ENCODE assay signal across 17 cellular contexts in genomic region chr1:1042831-1043230, GRCh38. TPM values are rescaled to one million over a fixed set of nuclear protein-coding genes. Genes with fewer than 3 reads are reported as not detected.
A peak's percentile ranks its signal among the peaks of the same experiment; 100 is the strongest.
DNase-seq lines count a peak whose midpoint lies in the region; ATAC-seq and TF ChIP-seq lines count a peak whose summit lies in the region.
"Had no signal": no experiment of that assay in that cellular context is flagged by ENCODE, and none has a peak within 500 bp of the region (broad histone marks: within the 10 kb centered on the region; RNA-seq: fewer than 3 reads in every experiment).

No MANE protein-coding gene starts in this region.

- H3K27ac Mint-ChIP-seq in CD4-positive, alpha-beta T cell: no peak overlapping the region
- no peak overlapping the region for H3K27ac Mint-ChIP-seq in effector memory CD8-positive, alpha-beta T cell

- H3K27ac ChIP-seq in CD4-positive, alpha-beta T cell (ENCODE audit: low read depth, low read length): no peak overlapping the region
- H3K27ac ChIP-seq in RWPE1 (peak overlapping the region; percentile 23), neuronal stem cell (replicated peaks; ENCODE audit: low read length) (no peak overlapping the region)
- H3K27ac ChIP-seq: SJSA1 had no signal

- H3K36me3 ChIP-seq in neuronal stem cell (replicated peaks in 1 of 2; ENCODE audit: control insufficient read depth in 2 of 2, insufficient read depth in 2 of 2, low read length in 2 of 2): peaks cover 49 to 67% of the 10 kb centered on the region in 2 donors

- H3K18ac ChIP-seq in neuronal stem cell (ENCODE audit: low read length): no peak overlapping the region

- peak overlapping the region; percentile 72 for H3K9ac ChIP-seq in neuronal stem cell (ENCODE audit: low read depth, low read length, poor library complexity)

- no peak overlapping the region for H2BK120ac ChIP-seq in neuronal stem cell (ENCODE audit: low read depth, low read length)

- no peak overlapping the region for H3K4me2 ChIP-seq in neuronal stem cell (ENCODE audit: insufficient read depth, low read length, poor library complexity, severe bottlenecking)

- peak overlapping the region; percentile 23 for H3K4ac ChIP-seq in neuronal stem cell (ENCODE audit: low read length)

- no peaks in the 10 kb centered on the region for H3K36me3 Mint-ChIP-seq in CD4-positive, alpha-beta T cell (ENCODE audit: low read depth)
- H3K36me3 Mint-ChIP-seq in effector memory CD8-positive, alpha-beta T cell (ENCODE audit: insufficient read depth): peaks cover 11% of the 10 kb centered on the region

- H2AFZ ChIP-seq in neuronal stem cell (ENCODE audit: low read length): no peak overlapping the region

- H2BK5ac ChIP-seq in neuronal stem cell (ENCODE audit: low read length): peak overlapping the region; percentile 75

- peaks cover 2 to 19% of the 10 kb centered on the region in 2 donors for H3K4me1 ChIP-seq in neuronal stem cell (ENCODE audit: control insufficient read depth in 2 of 2, insufficient read depth in 1 of 2, low read depth in 1 of 2, low read length in 2 of 2)

- POLR2A ChIA-PET in CD4-positive, alpha-beta T cell (lab: Charles Lee): no interaction called here
- POLR2A ChIA-PET in RWPE1 (lab: Yijun Ruan, JAX; ENCODE audit: low non-redundant PET): no interaction called here

- H2BK15ac ChIP-seq in neuronal stem cell (ENCODE audit: low read length): no peak overlapping the region

- H3K27me3 Mint-ChIP-seq in CD4-positive, alpha-beta T cell: peaks cover 16% of the 10 kb centered on the region
- H3K27me3 Mint-ChIP-seq in effector memory CD8-positive, alpha-beta T cell: peaks cover 7 to 21% of the 10 kb centered on the region in 2 donors

- no peak overlapping the region for H2BK12ac ChIP-seq in neuronal stem cell (ENCODE audit: low read length)

- intact Hi-C loops in CD4-positive, alpha-beta T cell (cut with DNase I, micrococcal nuclease): loop anchor here in 1 of 2 experiments (1.0 kb wide), 1 partner anchor 15 kb away; no protein-coding TSS in a partner anchor

- no peaks in the 10 kb centered on the region for H3K9me3 Mint-ChIP-seq in CD4-positive, alpha-beta T cell
- H3K9me3 Mint-ChIP-seq in effector memory CD8-positive, alpha-beta T cell: peaks cover 0 to 5% of the 10 kb centered on the region in 2 donors

- no peak overlapping the region for H3K14ac ChIP-seq in neuronal stem cell (ENCODE audit: low read length)

- H3K27me3 ChIP-seq in CD4-positive, alpha-beta T cell (ENCODE audit: control insufficient read depth, insufficient read depth, low read length): peaks cover 10% of the 10 kb centered on the region
- H3K27me3 ChIP-seq in neuronal stem cell (ENCODE audit: control insufficient read depth in 3 of 3, insufficient read depth in 3 of 3, low read depth in 1 of 3, low read length in 3 of 3): no peaks in the 10 kb centered on the region
- H3K27me3 ChIP-seq: SJSA1 had no signal

- no peaks in the 10 kb centered on the region for H3K9me3 ChIP-seq in CD4-positive, alpha-beta T cell (ENCODE audit: control insufficient read depth, low read length)
- H3K9me3 ChIP-seq in neuronal stem cell (replicated peaks in 1 of 2; ENCODE audit: control insufficient read depth in 2 of 2, insufficient read depth in 1 of 2, low read depth in 1 of 2, low read length in 2 of 2): no peaks in the 10 kb centered on the region
- H3K9me3 ChIP-seq: SJSA1 had no signal

- peak overlapping the region; percentile 80 for H3K23ac ChIP-seq in neuronal stem cell (ENCODE audit: low read depth, low read length, poor library complexity)

- no peak for ATAC-seq in CD4-positive, alpha-beta T cell (ENCODE audit: poor library complexity)
- no peak for ATAC-seq in effector memory CD8-positive, alpha-beta T cell (replicated peaks)
- ATAC-seq in GM18511 (IDR thresholded peaks at IDR 0.05; ENCODE audit: unreplicated experiment): no peak
- ATAC-seq: PC-3 had no signal

- peaks cover 16% of the 10 kb centered on the region for H3K4me1 Mint-ChIP-seq in CD4-positive, alpha-beta T cell (ENCODE audit: low read depth)
- H3K4me1 Mint-ChIP-seq in effector memory CD8-positive, alpha-beta T cell (ENCODE audit: low read depth in 2 of 2): peaks cover 17 to 18% of the 10 kb centered on the region in 2 donors

- no peak overlapping the region for H4K91ac ChIP-seq in neuronal stem cell (ENCODE audit: low read depth, low read length, poor library complexity)

- no peak overlapping the region for H4K8ac ChIP-seq in neuronal stem cell (ENCODE audit: low read depth, low read length)

- peak overlapping the region; percentile 6 for H3K4me3 Mint-ChIP-seq in CD4-positive, alpha-beta T cell
- H3K4me3 Mint-ChIP-seq in effector memory CD8-positive, alpha-beta T cell: peak overlapping the region; percentile 18 to 33

- H2AK5ac ChIP-seq in neuronal stem cell (ENCODE audit: low read depth, low read length): no peak overlapping the region

- CTCF ChIA-PET in CD4-positive, alpha-beta T cell (lab: Charles Lee): no interaction called here
- CTCF ChIA-PET in RWPE1 (lab: Yijun Ruan, JAX): interaction anchor here (0.6 kb wide), 1 partner anchor 67 kb away, joined by 5 read pairs; no protein-coding TSS in a partner anchor

- H3K4me3 ChIP-seq in neuronal stem cell (ENCODE audit: low read length in 2 of 2): no peak overlapping the region
- H3K4me3 ChIP-seq: SJSA1 had no signal

- no CpG with 5 or more reads among the region's 11 CpGs for WGBS in neuronal stem cell (ENCODE audit: extremely low coverage in 2 of 2, insufficient read length in 2 of 2, insufficient replicate concordance in 1 of 2), 2 donors

- no peak for DNase-seq in CD4-positive, alpha-beta T cell
- DNase-seq in RWPE1 (ENCODE audit: low spot score): no peak
- no peak for DNase-seq in effector memory CD8-positive, alpha-beta T cell
- no peak for DNase-seq in neuronal stem cell (ENCODE audit: low spot score)
- no peak for DNase-seq in NCI-H510A (lab: John Stamatoyannopoulos, UW)
- DNase-seq in SIG-M5 treated with dmso at 0.1 percent for 504 hours (lab: John Stamatoyannopoulos, UW; ENCODE audit: unreplicated experiment): no peak
- DNase-seq: C1 segment of cervical spinal cord, DMS79, NCI-H1436, NCI-H1930, NCI-H226, NCI-H526, PC-3 had no signal

- peaks cover 34% of the 10 kb centered on the region for H3K79me1 ChIP-seq in neuronal stem cell (ENCODE audit: low read depth, low read length)

- no peak for TF ChIP-seq CTCF in CD4-positive, alpha-beta T cell (IDR thresholded peaks at IDR 0.05)
- no peak for TF ChIP-seq CTCF in RWPE1 (conservative IDR thresholded peaks at IDR 0.05; ENCODE audit: low read depth)

RNA-seq across cellular contexts. Expression of gene AGRN, which starts 22.9 kb away (rescaled TPM):
- total RNA-seq in CD4-positive, alpha-beta T cell: 1 to 10 TPM; 1.5 to 2.0 TPM
- polyA plus RNA-seq in neuronal stem cell (2013, experiment 1 of 2): 79.8 TPM
- polyA plus RNA-seq in neuronal stem cell (2013, experiment 2 of 2): 78.9 TPM

RNA-seq across cellular contexts. Expression of gene ISG15, which starts 29.5 kb away (rescaled TPM):
- 10 to 100 TPM; 38.0 to 38.9 TPM for total RNA-seq in CD4-positive, alpha-beta T cell
- 44.0 TPM for polyA plus RNA-seq in neuronal stem cell (2013, experiment 1 of 2)
- 44.5 TPM for polyA plus RNA-seq in neuronal stem cell (2013, experiment 2 of 2)

RNA-seq across cellular contexts. Expression of gene RNF223, which starts 31.3 kb away (rescaled TPM):
- not detected for total RNA-seq in CD4-positive, alpha-beta T cell
- 0.03 TPM for polyA plus RNA-seq in neuronal stem cell (2013, experiment 1 of 2)
- polyA plus RNA-seq in neuronal stem cell (2013, experiment 2 of 2): 0.01 TPM
- total RNA-seq: H4, M059J, SJSA1 had no signal

RNA-seq across cellular contexts. Expression of gene HES4, which starts 42.9 kb away (rescaled TPM):
- 10 to 100 TPM; 29.0 to 30.9 TPM for total RNA-seq in CD4-positive, alpha-beta T cell
- polyA plus RNA-seq in neuronal stem cell (2013, experiment 1 of 2): 312 TPM
- 285 TPM for polyA plus RNA-seq in neuronal stem cell (2013, experiment 2 of 2)
